ENCODE assay signal across 28 cellular contexts in genomic region chr3:82745544-82745943, GRCh38.
"Had no signal": no experiment of that assay in that cellular context is flagged by ENCODE, and none has a peak within 500 bp of the region (broad histone marks: within the 10 kb centered on the region; RNA-seq: fewer than 3 reads in every experiment).

No MANE protein-coding gene starts in this region.

- H3K4me2 ChIP-seq: neural progenitor cell had no signal

- H3K4me3 ChIP-seq: esophagus squamous epithelium, lung, mucosa of descending colon, neural progenitor cell, right atrium auricular region, suprapubic skin, transverse colon, upper lobe of right lung, uterus had no signal

- H3K9me3 ChIP-seq: esophagus squamous epithelium, suprapubic skin, transverse colon, upper lobe of right lung, uterus had no signal

- H3K36me3 ChIP-seq: esophagus squamous epithelium, neural progenitor cell, right atrium auricular region, suprapubic skin, transverse colon, upper lobe of right lung, uterus had no signal

- H3K4me3 Mint-ChIP-seq: effector memory CD8-positive, alpha-beta T cell; mesothelial cell of epicardium; naive B cell; nephron; neural progenitor cell; stimulated activated naive B cell treated with anti-CD40 and anti-IgM and Interleukin-4, amounts not matched to agents 10 μg/mL and 1 μg/mL and 100 μg/mL, for 72 hours; stimulated activated naive CD8-positive, alpha-beta T cell treated with anti-CD3 and anti-CD28 coated beads, Interleukin-15, amount 100 ng/mL, for 72 hours had no signal

- H3K27ac ChIP-seq: esophagus squamous epithelium, neural progenitor cell, parathyroid adenoma, right atrium auricular region, suprapubic skin, transverse colon, upper lobe of right lung, uterus had no signal

- H2AFZ ChIP-seq: neural progenitor cell, parathyroid adenoma had no signal

- H3K4me1 Mint-ChIP-seq: naive B cell; nephron; stimulated activated naive B cell treated with anti-CD40 and anti-IgM and Interleukin-4, amounts not matched to agents 10 μg/mL and 1 μg/mL and 100 μg/mL, for 72 hours; stimulated activated naive CD8-positive, alpha-beta T cell treated with anti-CD3 and anti-CD28 coated beads, Interleukin-15, amount 100 ng/mL, for 72 hours had no signal

- H3K4me1 ChIP-seq: esophagus squamous epithelium, parathyroid adenoma, right atrium auricular region, suprapubic skin, transverse colon, upper lobe of right lung, uterus had no signal

- H3K9ac ChIP-seq: neural progenitor cell, parathyroid adenoma had no signal

- DNase-seq: cortex of kidney; effector memory CD8-positive, alpha-beta T cell; erythroblast; esophagus squamous epithelium; hypothalamus; kidney; mesenchymal stem cell; mucosa of descending colon; naive B cell; stimulated activated CD4-positive, alpha-beta T cell treated with anti-CD3 and anti-CD28 coated beads, Interleukin-15, amount 100 ng/mL, for 24 hours; stimulated activated CD4-positive, alpha-beta T cell treated with anti-CD3 and anti-CD28 coated beads, Interleukin-2, amount 100 ng/mL, for 48 hours; stimulated activated naive B cell treated with anti-CD40 and anti-IgM and Interleukin-4, amounts not matched to agents 10 μg/mL and 1 μg/mL and 100 μg/mL, for 72 hours; stimulated activated naive CD8-positive, alpha-beta T cell treated with anti-CD3 and anti-CD28 coated beads, Interleukin-15, amount 100 ng/mL, for 72 hours; transverse colon; upper lobe of right lung; uterus had no signal

- H3K27me3 Mint-ChIP-seq: effector memory CD8-positive, alpha-beta T cell; naive B cell; progenitor cell of endocrine pancreas; stimulated activated naive B cell treated with anti-CD40 and anti-IgM and Interleukin-4, amounts not matched to agents 10 μg/mL and 1 μg/mL and 100 μg/mL, for 72 hours; stimulated activated naive CD8-positive, alpha-beta T cell treated with anti-CD3 and anti-CD28 coated beads, Interleukin-15, amount 100 ng/mL, for 72 hours had no signal

- H3K27ac Mint-ChIP-seq: effector memory CD8-positive, alpha-beta T cell; mesothelial cell of epicardium; naive B cell; nephron; neural progenitor cell; progenitor cell of endocrine pancreas; stimulated activated naive B cell treated with anti-CD40 and anti-IgM and Interleukin-4, amounts not matched to agents 10 μg/mL and 1 μg/mL and 100 μg/mL, for 72 hours; stimulated activated naive CD8-positive, alpha-beta T cell treated with anti-CD3 and anti-CD28 coated beads, Interleukin-15, amount 100 ng/mL, for 72 hours had no signal

- H3K79me2 ChIP-seq: parathyroid adenoma had no signal

- ATAC-seq: effector memory CD8-positive, alpha-beta T cell; left lobe of liver; mucosa of descending colon; sciatic nerve; stimulated activated naive B cell treated with anti-CD40 and anti-IgM and Interleukin-4, amounts not matched to agents 10 μg/mL and 1 μg/mL and 100 μg/mL, for 72 hours; stimulated activated naive CD8-positive, alpha-beta T cell treated with anti-CD3 and anti-CD28 coated beads, Interleukin-15, amount 100 ng/mL, for 72 hours; upper lobe of right lung had no signal

- H3K36me3 Mint-ChIP-seq: mesothelial cell of epicardium; naive B cell; neural progenitor cell; stimulated activated naive B cell treated with anti-CD40 and anti-IgM and Interleukin-4, amounts not matched to agents 10 μg/mL and 1 μg/mL and 100 μg/mL, for 72 hours had no signal

- FAIRE-seq: endometrium, frontal cortex, kidney had no signal

- H3K9me3 Mint-ChIP-seq: nephron, neural progenitor cell had no signal

- H3K27me3 ChIP-seq: esophagus squamous epithelium, neural progenitor cell, right atrium auricular region, suprapubic skin, transverse colon, upper lobe of right lung, uterus had no signal
